In the genomic region with DNA sequence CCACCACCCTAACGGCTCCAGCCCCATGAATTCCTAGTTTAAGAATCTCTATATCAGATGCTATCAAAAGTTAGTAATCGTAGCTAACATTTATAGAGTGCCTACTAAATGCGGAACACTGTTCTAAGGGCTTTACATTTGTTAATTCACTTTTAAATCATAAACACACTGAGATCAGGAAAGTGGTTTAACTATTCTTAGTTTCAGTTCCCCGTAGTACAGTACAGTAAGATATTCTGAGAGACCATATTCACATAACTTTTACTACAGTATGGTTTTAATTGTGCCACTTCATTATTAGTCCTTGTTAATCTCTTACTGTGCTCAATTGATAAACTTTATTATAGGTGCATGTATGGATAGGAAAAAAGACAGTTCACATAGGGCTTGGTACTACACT, we compare ENCODE assay signal across 15 cellular contexts. TPM values are rescaled to one million over a fixed set of nuclear protein-coding genes. Genes with fewer than 3 reads are reported as not detected.
DNase-seq lines count a peak whose midpoint lies in the region; ATAC-seq and TF ChIP-seq lines count a peak whose summit lies in the region.
"Had no signal": no experiment of that assay in that cellular context is flagged by ENCODE, and none has a peak within 500 bp of the region (broad histone marks: within the 10 kb centered on the region; RNA-seq: fewer than 3 reads in every experiment).

No MANE protein-coding gene starts in this region.

- H3K27me3 ChIP-seq in heart left ventricle = no peaks in the 10 kb centered on the region
- no peaks in the 10 kb centered on the region for H3K27me3 ChIP-seq in CD8-positive, alpha-beta T cell (ENCODE audit: insufficient read depth, low read length)
- H3K27me3 ChIP-seq: foreskin keratinocyte, tibial artery had no signal

- TF ChIP-seq CTCF in OCI-LY7 (conservative IDR thresholded peaks at IDR 0.05; ENCODE audit: low read length) = no peak
- TF ChIP-seq CTCF in WTC11 (IDR thresholded peaks at IDR 0.05) = no peak
- no peak for TF ChIP-seq CTCF in heart left ventricle (IDR thresholded peaks at IDR 0.05)
- no peak for TF ChIP-seq CTCF in CD8-positive, alpha-beta T cell (IDR thresholded peaks at IDR 0.05)

- peaks cover 9% of the 10 kb centered on the region; the same call in 1 of the 2 replicates for H3K4me1 Mint-ChIP-seq in WTC11
- peaks cover 4% of the 10 kb centered on the region for H3K4me1 Mint-ChIP-seq in CD8-positive, alpha-beta T cell (ENCODE audit: low read depth)
- no peaks in the 10 kb centered on the region for H3K4me1 Mint-ChIP-seq in stimulated activated effector memory CD8-positive, alpha-beta T cell treated with anti-CD3 and anti-CD28 coated beads, Interleukin-12 subunit alpha, Interleukin-12 subunit beta, amount 100 ng/mL, for 72 hours
- H3K4me1 Mint-ChIP-seq: activated CD4-positive, alpha-beta T cell treated with anti-CD3 and anti-CD28 coated beads, Interleukin-2, amount 10 ng/mL, durations not matched to agents 7 days and 5 days had no signal

- peaks cover 85% of the 10 kb centered on the region for H3K36me3 ChIP-seq in OCI-LY7 (ENCODE audit: insufficient read depth, low read length)
- peaks cover 0 to 62% (median 48%) of the 10 kb centered on the region in 9 donors for H3K36me3 ChIP-seq in heart left ventricle
- H3K36me3 ChIP-seq in CD8-positive, alpha-beta T cell (ENCODE audit: insufficient read depth, low read length) = peaks cover 19% of the 10 kb centered on the region

- H3K4me3 Mint-ChIP-seq in WTC11 = no peak overlapping the region
- H3K4me3 Mint-ChIP-seq in CD8-positive, alpha-beta T cell = no peak overlapping the region
- no peak overlapping the region for H3K4me3 Mint-ChIP-seq in stimulated activated effector memory CD8-positive, alpha-beta T cell treated with anti-CD3 and anti-CD28 coated beads, Interleukin-12 subunit alpha, Interleukin-12 subunit beta, amount 100 ng/mL, for 72 hours
- H3K4me3 Mint-ChIP-seq: activated CD4-positive, alpha-beta T cell treated with anti-CD3 and anti-CD28 coated beads, Interleukin-2, amount 10 ng/mL, durations not matched to agents 7 days and 5 days had no signal

- DNase-seq in OCI-LY7 (ENCODE audit: low spot score) (peak; percentile 66), WTC11 (ENCODE audit: low spot score) (no peak), heart left ventricle (no peak)
- DNase-seq in CD8-positive, alpha-beta T cell = no peak
- DNase-seq in stimulated activated effector memory CD8-positive, alpha-beta T cell treated with anti-CD3 and anti-CD28 coated beads, Interleukin-12 subunit alpha, Interleukin-12 subunit beta, amount 100 ng/mL, for 72 hours (ENCODE audit: low spot score in 2 of 2) = no peak
- DNase-seq: activated CD4-positive, alpha-beta T cell treated with anti-CD3 and anti-CD28 coated beads, Interleukin-2, amount 10 ng/mL, durations not matched to agents 7 days and 5 days; activated naive CD4-positive, alpha-beta T cell treated with Interleukin-2 at 50 U/mL for 16 hours; foreskin keratinocyte; NCI-H2107; posterior cingulate gyrus; SHP77 treated with DMSO at 0.1 percent for 48 hours; tibial artery had no signal

- POLR2A ChIA-PET in OCI-LY7 (lab: Charles Lee) = interaction anchor here (0.9 to 9.6 kb wide), 13 partner anchors 9 to 64 kb away, joined by 3 to 107 read pairs (median 8); a partner anchor contains a TSS
- POLR2A ChIA-PET in WTC11 (lab: Charles Lee) = no interaction called here
- POLR2A ChIA-PET in CD8-positive, alpha-beta T cell (lab: Charles Lee) = no interaction called here

- no peak overlapping the region for H2AFZ ChIP-seq in OCI-LY7 (ENCODE audit: low read length)

- H3K27ac Mint-ChIP-seq in WTC11 = no peak overlapping the region
- no peak overlapping the region for H3K27ac Mint-ChIP-seq in CD8-positive, alpha-beta T cell
- no peak overlapping the region for H3K27ac Mint-ChIP-seq in stimulated activated effector memory CD8-positive, alpha-beta T cell treated with anti-CD3 and anti-CD28 coated beads, Interleukin-12 subunit alpha, Interleukin-12 subunit beta, amount 100 ng/mL, for 72 hours
- H3K27ac Mint-ChIP-seq: activated CD4-positive, alpha-beta T cell treated with anti-CD3 and anti-CD28 coated beads, Interleukin-2, amount 10 ng/mL, durations not matched to agents 7 days and 5 days had no signal

- H3K4me3 ChIP-seq in OCI-LY7 (ENCODE audit: low read depth, low read length, poor library complexity, severe bottlenecking) (peak overlapping the region; percentile 38), heart left ventricle (no peak overlapping the region)
- no peak overlapping the region for H3K4me3 ChIP-seq in CD8-positive, alpha-beta T cell (ENCODE audit: low read depth, low read length)
- H3K4me3 ChIP-seq: tibial artery had no signal

- H3K9me3 ChIP-seq in OCI-LY7 (ENCODE audit: low read length) (peaks cover 18% of the 10 kb centered on the region; the same call in 1 of the 2 replicates), heart left ventricle (no peaks in the 10 kb centered on the region)
- H3K9me3 ChIP-seq in CD8-positive, alpha-beta T cell (ENCODE audit: low read length) = no peaks in the 10 kb centered on the region
- H3K9me3 ChIP-seq: tibial artery had no signal

- no peak for TF ChIP-seq POLR2A in heart left ventricle (IDR thresholded peaks at IDR 0.05)

- peaks cover 51% of the 10 kb centered on the region; the same call in 1 of the 2 replicates for H3K79me2 ChIP-seq in OCI-LY7 (ENCODE audit: insufficient read depth, low read depth, low read length)

- ATAC-seq in GM18861 (IDR thresholded peaks at IDR 0.05; ENCODE audit: unreplicated experiment) (peak; percentile 87), GM21526 (IDR thresholded peaks at IDR 0.05; ENCODE audit: low FRiP score, unreplicated experiment) (peak; percentile 92), HG03097 (IDR thresholded peaks at IDR 0.05; ENCODE audit: low FRiP score, unreplicated experiment) (peak; percentile 77), WTC11 (no peak), heart left ventricle (no peak)
- no peak for ATAC-seq in CD8-positive, alpha-beta T cell
- ATAC-seq in stimulated activated effector memory CD8-positive, alpha-beta T cell treated with anti-CD3 and anti-CD28 coated beads, Interleukin-12 subunit alpha, Interleukin-12 subunit beta, amount 100 ng/mL, for 72 hours = no peak
- ATAC-seq: foreskin keratinocyte had no signal

- peak overlapping the region; percentile 87 for H3K27ac ChIP-seq in OCI-LY7 (ENCODE audit: low read depth, low read length, poor library complexity, severe bottlenecking)
- H3K27ac ChIP-seq in heart left ventricle = no peak overlapping the region
- no peak overlapping the region for H3K27ac ChIP-seq in CD8-positive, alpha-beta T cell (ENCODE audit: low read depth, low read length)
- H3K27ac ChIP-seq: foreskin keratinocyte, tibial artery had no signal

- intact Hi-C loops in OCI-LY7 (cut with micrococcal nuclease; ENCODE audit: unreplicated experiment) = loop anchor here (1.0 to 2.0 kb wide), 2 partner anchors 17 to 31 kb away; no protein-coding TSS in a partner anchor
- intact Hi-C loops in heart left ventricle (cut with DNase I) = no loop called here
- intact Hi-C loops in CD8-positive, alpha-beta T cell (cut with DNase I, micrococcal nuclease) = loop anchor here in 1 of 2 experiments (2.0 kb wide), 1 partner anchor 17 kb away; no protein-coding TSS in a partner anchor

- peaks cover 27% of the 10 kb centered on the region for H3K36me3 Mint-ChIP-seq in WTC11
- peaks cover 56% of the 10 kb centered on the region for H3K36me3 Mint-ChIP-seq in CD8-positive, alpha-beta T cell
- H3K36me3 Mint-ChIP-seq in stimulated activated effector memory CD8-positive, alpha-beta T cell treated with anti-CD3 and anti-CD28 coated beads, Interleukin-12 subunit alpha, Interleukin-12 subunit beta, amount 100 ng/mL, for 72 hours = peaks cover 48% of the 10 kb centered on the region

- no peaks in the 10 kb centered on the region for H4K20me1 ChIP-seq in OCI-LY7 (ENCODE audit: insufficient read depth, low read length)

- 83 to 89% (median 83%) methylated on average over 4 of the region's 4 CpGs for WGBS in heart left ventricle, 4 donors

- BruUV-seq in OCI-LY7 (replicated peaks; lab: Mats Ljungman, UMichigan) = no TSS peak

- no peaks in the 10 kb centered on the region for H3K9me3 Mint-ChIP-seq in WTC11
- H3K9me3 Mint-ChIP-seq in CD8-positive, alpha-beta T cell = no peaks in the 10 kb centered on the region
- no peaks in the 10 kb centered on the region for H3K9me3 Mint-ChIP-seq in stimulated activated effector memory CD8-positive, alpha-beta T cell treated with anti-CD3 and anti-CD28 coated beads, Interleukin-12 subunit alpha, Interleukin-12 subunit beta, amount 100 ng/mL, for 72 hours

- CTCF ChIA-PET in OCI-LY7 (lab: Charles Lee; ENCODE audit: unreplicated experiment) = interaction anchor here (0.7 to 1.0 kb wide), 2 partner anchors 16 to 25 kb away, joined by 4 read pairs; no protein-coding TSS in a partner anchor
- CTCF ChIA-PET in WTC11 (lab: Charles Lee) = no interaction called here
- CTCF ChIA-PET in CD8-positive, alpha-beta T cell (lab: Charles Lee) = interaction anchor here (0.7 to 1.2 kb wide), 2 partner anchors 13 to 27 kb away, joined by 3 to 4 read pairs; no protein-coding TSS in a partner anchor

- H3K27me3 Mint-ChIP-seq in WTC11 (ENCODE audit: low read depth) = no peaks in the 10 kb centered on the region
- H3K27me3 Mint-ChIP-seq in CD8-positive, alpha-beta T cell (ENCODE audit: low read depth) = no peaks in the 10 kb centered on the region
- H3K27me3 Mint-ChIP-seq: activated CD4-positive, alpha-beta T cell treated with anti-CD3 and anti-CD28 coated beads, Interleukin-2, amount 10 ng/mL, durations not matched to agents 7 days and 5 days had no signal

- H3K4me2 ChIP-seq in OCI-LY7 (ENCODE audit: low read length) = peak overlapping the region; percentile 57

- H3K9me2 ChIP-seq in OCI-LY7 (ENCODE audit: insufficient read depth, low read length) = no peaks in the 10 kb centered on the region

- H3K4me1 ChIP-seq in OCI-LY7 (ENCODE audit: insufficient read depth, low read length, poor library complexity, severe bottlenecking) = peaks cover 76% of the 10 kb centered on the region
- peaks cover 0 to 7% (median 0%) of the 10 kb centered on the region in 12 donors for H3K4me1 ChIP-seq in heart left ventricle
- H3K4me1 ChIP-seq in CD8-positive, alpha-beta T cell (ENCODE audit: insufficient read depth, low read length) = no peaks in the 10 kb centered on the region
- H3K4me1 ChIP-seq: foreskin keratinocyte, tibial artery had no signal

TF ChIP-seq in WTC11, 78 proteins besides CTCF, POLR2A, EP300 and RAD21 (continues in another document):
- TF ChIP-seq MXD4 (CRISPR knock-in tag; IDR thresholded peaks at IDR 0.05; ENCODE audit: borderline replicate concordance) = no peak
- TF ChIP-seq GRHL2 (CRISPR knock-in tag; IDR thresholded peaks at IDR 0.05; ENCODE audit: insufficient replicate concordance, severe bottlenecking) = no peak
- no peak for TF ChIP-seq ZNF416 (CRISPR knock-in tag; IDR thresholded peaks at IDR 0.05)
- TF ChIP-seq ZNF671 (CRISPR knock-in tag; IDR thresholded peaks at IDR 0.05) = no peak

RNA-seq across cellular contexts. Expression of a gene that starts 22.5 kb away (rescaled TPM):
- 30.4 and 34.1 TPM in 2 replicates for total RNA-seq in OCI-LY7 (2014; rRNA removed; shearing (Covaris generic))
- total RNA-seq in OCI-LY7 (2022) (112 and 118 TPM in 2 replicates), WTC11 (2021) (48.5 to 54.8 TPM (median 49.6 TPM) in 3 replicates), heart left ventricle (10 to 100 TPM; 71.7 to 99.8 (median 78.5) TPM)
- polyA plus RNA-seq in heart left ventricle = 10 to 100 TPM; 70.6 to 93.4 TPM
- total RNA-seq in CD8-positive, alpha-beta T cell = 10 to 100 TPM; 50.0 to 51.2 TPM

Comparison
In these comparisons a context has a peak if more than half of its experiments do, and no peak if none do; other contexts are left out.
1. ATAC-seq: peak in GM18861 (single experiment), GM21526 (single experiment) and HG03097 (single experiment); none in WTC11 (single experiment), heart left ventricle (0 of 4), CD8-positive, alpha-beta T cell (single experiment) and stimulated activated effector memory CD8-positive, alpha-beta T cell treated with anti-CD3 and anti-CD28 coated beads, Interleukin-12 subunit alpha, Interleukin-12 subunit beta, amount 100 ng/mL, for 72 hours (single experiment).